ENCODE assay signal across 12 cellular contexts in the genomic region with DNA sequence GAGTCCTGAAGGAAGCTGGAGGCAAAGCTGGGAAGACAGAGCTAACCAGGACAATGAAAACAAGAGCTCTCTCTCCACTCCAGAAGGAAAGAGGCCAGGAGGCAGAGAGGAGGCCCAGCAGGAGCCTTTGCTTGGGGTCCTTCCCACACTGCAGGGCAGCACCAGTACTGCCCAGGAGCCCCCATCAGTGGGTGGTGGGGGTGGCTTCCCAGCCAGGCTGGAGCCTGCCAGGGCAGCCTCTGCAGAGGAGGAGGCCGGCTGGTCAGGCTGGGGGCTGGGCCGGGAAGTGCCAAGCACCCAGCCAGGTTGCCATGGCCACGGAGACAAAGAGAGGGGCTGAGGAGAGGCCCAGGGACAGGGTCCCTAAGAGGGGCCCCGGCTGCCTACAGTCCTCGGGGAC. TPM values are rescaled to one million over a fixed set of nuclear protein-coding genes. Genes with fewer than 3 reads are reported as not detected.
DNase-seq lines count a peak whose midpoint lies in the region; ATAC-seq and TF ChIP-seq lines count a peak whose summit lies in the region.
"Had no signal": no experiment of that assay in that cellular context is flagged by ENCODE, and none has a peak within 500 bp of the region (broad histone marks: within the 10 kb centered on the region; RNA-seq: fewer than 3 reads in every experiment).

No MANE protein-coding gene starts in this region.

- no peaks in the 10 kb centered on the region for H3K9me3 ChIP-seq in vagina

- H3K36me3 Mint-ChIP-seq in endothelial cell (ENCODE audit: low read depth, unreplicated experiment): peaks cover 14% of the 10 kb centered on the region

- TF ChIP-seq CTCF in endothelial cell (IDR thresholded peaks at IDR 0.05; ENCODE audit: unreplicated experiment): no peak
- no peak for TF ChIP-seq CTCF in vagina (IDR thresholded peaks at IDR 0.05)

- no peak overlapping the region for H3K4me3 ChIP-seq in vagina

- TF ChIP-seq POLR2A in vagina (IDR thresholded peaks at IDR 0.05): no peak

- peaks cover 5% of the 10 kb centered on the region for H3K27me3 Mint-ChIP-seq in endothelial cell (ENCODE audit: unreplicated experiment)

- no peak overlapping the region for H3K27ac ChIP-seq in vagina
- H3K27ac ChIP-seq: 22Rv1 had no signal

- H3K36me3 ChIP-seq in vagina: no peaks in the 10 kb centered on the region

- H3K9me3 Mint-ChIP-seq in endothelial cell (ENCODE audit: unreplicated experiment): no peaks in the 10 kb centered on the region

- no peaks in the 10 kb centered on the region for H3K27me3 ChIP-seq in vagina

- peak; percentile 68 for DNase-seq in DMS 273 (lab: John Stamatoyannopoulos, UW; ENCODE audit: unreplicated experiment)
- DNase-seq in DMS 273 treated with DMSO at 0.1 percent for 48 hours (lab: John Stamatoyannopoulos, UW): no peak
- DNase-seq in NCI-H69 (lab: John Stamatoyannopoulos, UW): peak; percentile 55
- DNase-seq in endothelial cell (ENCODE audit: low spot score): peak; percentile 52
- peak; percentile 39 for DNase-seq in occipital lobe (lab: John Stamatoyannopoulos, UW)
- no peak for DNase-seq in vagina (ENCODE audit: extremely low spot score in 2 of 2)
- DNase-seq: activated CD4-positive, alpha-beta T cell treated with anti-CD3 and anti-CD28 coated beads for 4 hours; erythroblast; SHP77 treated with DMSO at 0.1 percent for 48 hours had no signal

- H3K4me1 ChIP-seq in vagina: peaks cover 17% of the 10 kb centered on the region

- peak overlapping the region; percentile 95 for H3K27ac Mint-ChIP-seq in endothelial cell (ENCODE audit: unreplicated experiment)

- H3K4me1 Mint-ChIP-seq in endothelial cell (ENCODE audit: unreplicated experiment): peaks cover 81% of the 10 kb centered on the region

- peak overlapping the region; percentile 81 for H3K4me3 Mint-ChIP-seq in endothelial cell (ENCODE audit: unreplicated experiment)

- ATAC-seq in HG02884 (IDR thresholded peaks at IDR 0.05; ENCODE audit: unreplicated experiment) (no peak), HG03469 (IDR thresholded peaks at IDR 0.05; ENCODE audit: unreplicated experiment) (no peak)

- intact Hi-C loops in vagina (cut with DNase I): loop anchor here (5.0 kb wide), 1 partner anchor 1553 kb away; no protein-coding TSS in a partner anchor

RNA-seq across cellular contexts. Expression of a gene that starts 33.4 kb away (rescaled TPM):
- 248 TPM for total RNA-seq in endothelial cell (ENCODE audit: unreplicated experiment)
- total RNA-seq in occipital lobe: 21.1 TPM
- 17.7 TPM for total RNA-seq in vagina

Comparison
In these comparisons a context has a peak if more than half of its experiments do, and no peak if none do; other contexts are left out.
1. DNase-seq: peak in DMS 273 (single experiment), NCI-H69 (single experiment), endothelial cell (single experiment) and occipital lobe (single experiment); none in DMS 273 treated with DMSO at 0.1 percent for 48 hours (single experiment) and vagina (0 of 2).
2. RNA of a gene that starts 33.4 kb away (total RNA-seq): 248 TPM in endothelial cell (single experiment); 21.1 TPM in occipital lobe (single experiment) and 17.7 TPM in vagina (single experiment); every median in the first group is over 10 times any median in the second.